ENCODE assay signal across 14 cellular contexts in the genomic region with DNA sequence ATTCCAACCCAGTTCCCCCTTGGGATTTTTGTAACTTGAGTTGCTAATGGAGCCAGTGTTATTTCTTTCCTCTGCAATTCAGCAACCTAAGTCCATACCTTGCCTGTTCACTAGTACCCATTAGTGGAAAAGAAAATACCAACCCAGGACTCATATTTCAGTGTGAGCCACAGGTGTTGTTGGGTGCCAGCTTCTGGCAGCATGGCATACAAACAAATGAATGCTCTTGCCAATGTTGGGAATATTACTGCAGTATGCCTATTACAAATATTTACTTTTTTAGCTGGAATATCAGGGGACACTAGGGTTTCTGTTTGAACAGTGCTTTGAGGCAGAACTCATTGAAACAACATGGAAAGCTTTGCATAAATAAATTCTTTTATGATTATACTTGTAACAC.
DNase-seq lines count a peak whose midpoint lies in the region; ATAC-seq and TF ChIP-seq lines count a peak whose summit lies in the region.
"Had no signal": no experiment of that assay in that cellular context is flagged by ENCODE, and none has a peak within 500 bp of the region (broad histone marks: within the 10 kb centered on the region; RNA-seq: fewer than 3 reads in every experiment).

No MANE protein-coding gene starts in this region.

- no peaks in the 10 kb centered on the region for H3K9me3 Mint-ChIP-seq in activated CD4-positive, alpha-beta T cell treated with anti-CD3 and anti-CD28 coated beads, Interleukin-2, amount 10 ng/mL, durations not matched to agents 7 days and 5 days
- H3K9me3 Mint-ChIP-seq: CD4-positive, alpha-beta T cell had no signal

- peak; percentile 67 for DNase-seq in DMS153 treated with DMSO at 0.1 percent for 48 hours (lab: John Stamatoyannopoulos, UW; ENCODE audit: unreplicated experiment)
- DNase-seq in NCI-H2029 (lab: John Stamatoyannopoulos, UW) = peak; percentile 58
- peak; percentile 55 for DNase-seq in NCI-H526 treated with DMSO at 0.1 percent for 48 hours (lab: John Stamatoyannopoulos, UW)
- no peak for DNase-seq in islet precursor cell
- no peak for DNase-seq in activated CD4-positive, alpha-beta T cell treated with anti-CD3 and anti-CD28 coated beads, Interleukin-2, amount 10 ng/mL, durations not matched to agents 7 days and 5 days
- DNase-seq in NOMO-1 treated with dmso at 0.1 percent for 144 hours (lab: John Stamatoyannopoulos, UW; ENCODE audit: unreplicated experiment) = no peak
- DNase-seq: CD4-positive, alpha-beta T cell; HCEC 1CT; NCI-H146; NCI-H82 had no signal

- no peak for TF ChIP-seq CTCF in VCaP (conservative IDR thresholded peaks at IDR 0.05)

- no peaks in the 10 kb centered on the region for H3K4me1 Mint-ChIP-seq in activated CD4-positive, alpha-beta T cell treated with anti-CD3 and anti-CD28 coated beads, Interleukin-2, amount 10 ng/mL, durations not matched to agents 7 days and 5 days
- H3K4me1 Mint-ChIP-seq: B cell had no signal

- POLR2A ChIA-PET in activated CD4-positive, alpha-beta T cell treated with anti-CD3 and anti-CD28 coated beads, Interleukin-2, amount 10 ng/mL, durations not matched to agents 7 days and 5 days (lab: Charles Lee) = no interaction called here

- H3K27ac Mint-ChIP-seq in activated CD4-positive, alpha-beta T cell treated with anti-CD3 and anti-CD28 coated beads, Interleukin-2, amount 10 ng/mL, durations not matched to agents 7 days and 5 days = no peak overlapping the region
- H3K27ac Mint-ChIP-seq: B cell; CD4-positive, alpha-beta T cell; IgD-negative memory B cell had no signal

- H3K36me3 Mint-ChIP-seq in activated CD4-positive, alpha-beta T cell treated with anti-CD3 and anti-CD28 coated beads, Interleukin-2, amount 10 ng/mL, durations not matched to agents 7 days and 5 days (ENCODE audit: low read depth) = no peaks in the 10 kb centered on the region

- no peaks in the 10 kb centered on the region for H3K27me3 Mint-ChIP-seq in activated CD4-positive, alpha-beta T cell treated with anti-CD3 and anti-CD28 coated beads, Interleukin-2, amount 10 ng/mL, durations not matched to agents 7 days and 5 days
- H3K27me3 Mint-ChIP-seq: B cell; CD4-positive, alpha-beta T cell had no signal

- peak overlapping the region; percentile 16 for H3K27ac ChIP-seq in VCaP

- no peak overlapping the region for H3K4me3 Mint-ChIP-seq in activated CD4-positive, alpha-beta T cell treated with anti-CD3 and anti-CD28 coated beads, Interleukin-2, amount 10 ng/mL, durations not matched to agents 7 days and 5 days
- H3K4me3 Mint-ChIP-seq: B cell; CD4-positive, alpha-beta T cell; IgD-negative memory B cell had no signal

- CTCF ChIA-PET in activated CD4-positive, alpha-beta T cell treated with anti-CD3 and anti-CD28 coated beads, Interleukin-2, amount 10 ng/mL, durations not matched to agents 7 days and 5 days (lab: Charles Lee) = no interaction called here

- ATAC-seq in GM18868 (IDR thresholded peaks at IDR 0.05; ENCODE audit: unreplicated experiment) = no peak

Comparison
In these comparisons a context has a peak if more than half of its experiments do, and no peak if none do; other contexts are left out.
1. DNase-seq: peak in DMS153 treated with DMSO at 0.1 percent for 48 hours (single experiment), NCI-H2029 (single experiment) and NCI-H526 treated with DMSO at 0.1 percent for 48 hours (single experiment); none in islet precursor cell (single experiment), activated CD4-positive, alpha-beta T cell treated with anti-CD3 and anti-CD28 coated beads, Interleukin-2, amount 10 ng/mL, durations not matched to agents 7 days and 5 days (single experiment) and NOMO-1 treated with dmso at 0.1 percent for 144 hours (single experiment).